ENCODE assay signal across 22 cellular contexts in the genomic region with DNA sequence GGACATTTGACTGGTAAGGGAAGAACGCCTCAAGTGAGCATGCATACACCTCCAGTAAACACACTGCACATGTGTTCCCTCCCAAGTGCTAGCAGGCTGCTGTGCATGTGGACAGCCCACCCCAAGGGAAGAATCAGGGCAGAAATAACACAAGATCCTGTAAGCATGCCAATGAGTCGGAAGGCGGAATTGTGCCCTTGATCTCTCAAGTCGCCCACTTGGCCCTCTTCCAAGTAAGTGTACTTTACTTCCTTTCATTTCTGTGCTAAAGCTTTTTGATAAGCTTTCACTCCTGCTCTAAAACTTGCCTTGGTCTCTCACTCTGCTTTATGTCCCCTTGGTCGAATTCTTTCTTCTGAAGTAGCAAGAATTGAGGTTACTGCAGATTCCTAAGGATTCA.
DNase-seq lines count a peak whose midpoint lies in the region; ATAC-seq, FAIRE-seq and TF ChIP-seq lines count a peak whose summit lies in the region.
"Had no signal": no experiment of that assay in that cellular context is flagged by ENCODE, and none has a peak within 500 bp of the region (broad histone marks: within the 10 kb centered on the region; RNA-seq: fewer than 3 reads in every experiment).

No MANE protein-coding gene starts in this region.

- H3K4me3 ChIP-seq in PC-3 (ENCODE audit: low read length) (no peak overlapping the region), small intestine (ENCODE audit: low read depth in 1 of 2, low read length in 2 of 2) (no peak overlapping the region), PC-9 (no peak overlapping the region)
- H3K4me3 ChIP-seq: lung, pancreas had no signal

- intact Hi-C loops in PC-3 (cut with micrococcal nuclease) (no loop called here), PC-9 (cut with micrococcal nuclease; ENCODE audit: unreplicated experiment) (no loop called here)

- H3K27me3 ChIP-seq in PC-3 (ENCODE audit: low read length) (no peaks in the 10 kb centered on the region), small intestine (ENCODE audit: control insufficient read depth in 2 of 2, insufficient read depth in 2 of 2, low read length in 2 of 2) (no peaks in the 10 kb centered on the region), PC-9 (ENCODE audit: insufficient read depth, low read depth) (no peaks in the 10 kb centered on the region)
- H3K27me3 ChIP-seq: pancreas, upper lobe of left lung had no signal

- ATAC-seq in PC-3 (no peak), HG02759 (IDR thresholded peaks at IDR 0.05; ENCODE audit: unreplicated experiment) (no peak), HG03039 (IDR thresholded peaks at IDR 0.05; ENCODE audit: unreplicated experiment) (no peak)
- ATAC-seq: stimulated activated naive CD8-positive, alpha-beta T cell treated with anti-CD3 and anti-CD28 coated beads, Interleukin-15, amount 100 ng/mL, for 72 hours had no signal

- H3K9me2 ChIP-seq in PC-3 (replicated peaks; ENCODE audit: low read length) (no peaks in the 10 kb centered on the region), PC-9 (ENCODE audit: insufficient read depth) (no peaks in the 10 kb centered on the region)

- H3K79me2 ChIP-seq in PC-3 (ENCODE audit: low read length), result no peaks in the 10 kb centered on the region
- H3K79me2 ChIP-seq in PC-9 (ENCODE audit: low read depth), result no peaks in the 10 kb centered on the region

- no peak for DNase-seq in HTR-8/SVneo (ENCODE audit: insufficient read length, low spot score)
- DNase-seq in PC-3, result peak; percentile 46
- peak; percentile 12 for DNase-seq in fibroblast of peridontal ligament (ENCODE audit: extremely low read depth)
- peak; percentile 81 for DNase-seq in small intestine
- DNase-seq in PC-9, result no peak
- no peak for DNase-seq in hypothalamus (lab: John Stamatoyannopoulos, UW)
- DNase-seq: activated B cell treated with CpG ODN at 0.5 μM for 24 hours; activated CD4-positive, alpha-beta memory T cell treated with anti-CD3 and anti-CD28 coated beads for 36 hours; activated naive CD4-positive, alpha-beta T cell; activated T-cell treated with anti-CD3 and anti-CD28 coated beads for 4 hours; Caco-2; immature natural killer cell; naive B cell; NCI-H2081; NCI-H524 treated with DMSO at 0.1 percent for 48 hours; stimulated activated CD4-positive, alpha-beta T cell treated with anti-CD3 and anti-CD28 coated beads, Interleukin-2, amount 100 ng/mL, for 48 hours; stimulated activated naive CD8-positive, alpha-beta T cell treated with anti-CD3 and anti-CD28 coated beads, Interleukin-15, amount 100 ng/mL, for 72 hours; upper lobe of left lung had no signal

- peaks cover 41% of the 10 kb centered on the region for H3K4me1 ChIP-seq in PC-3 (ENCODE audit: insufficient read depth, low read length)
- peaks cover 0 to 2% of the 10 kb centered on the region in 2 donors for H3K4me1 ChIP-seq in small intestine (ENCODE audit: control insufficient read depth in 2 of 2, insufficient read depth in 1 of 2, low read depth in 1 of 2, low read length in 1 of 2)
- H3K4me1 ChIP-seq in PC-9 (replicated peaks; ENCODE audit: insufficient read depth), result no peaks in the 10 kb centered on the region
- H3K4me1 ChIP-seq: Caco-2 had no signal

- no peak overlapping the region for H3K4me2 ChIP-seq in PC-3 (ENCODE audit: low read length)
- H3K4me2 ChIP-seq in PC-9, result no peak overlapping the region

- CTCF ChIA-PET in PC-3 (lab: Charles Lee) (no interaction called here), PC-9 (lab: Charles Lee) (no interaction called here)

- H3K36me3 ChIP-seq in PC-3 (ENCODE audit: low read depth, low read length) (no peaks in the 10 kb centered on the region), small intestine (ENCODE audit: control insufficient read depth in 2 of 2, insufficient read depth in 2 of 2, low read length in 2 of 2) (no peaks in the 10 kb centered on the region), PC-9 (ENCODE audit: low read depth) (no peaks in the 10 kb centered on the region)
- H3K36me3 ChIP-seq: pancreas, upper lobe of left lung had no signal

- TF ChIP-seq CTCF in PC-3 (conservative IDR thresholded peaks at IDR 0.05; ENCODE audit: low read depth, low read length), result no peak
- no peak for TF ChIP-seq CTCF in PC-9 (conservative IDR thresholded peaks at IDR 0.05)

- BruUV-seq in PC-3 (replicated peaks; lab: Mats Ljungman, UMichigan) (no TSS peak), PC-9 (replicated peaks; lab: Mats Ljungman, UMichigan) (no TSS peak)

- H3F3A ChIP-seq in PC-3 (ENCODE audit: low read length, unreplicated experiment) (no peaks in the 10 kb centered on the region), PC-9 (ENCODE audit: insufficient read depth, low read depth) (no peaks in the 10 kb centered on the region)

- H4K20me1 ChIP-seq in PC-3 (ENCODE audit: low read length) (no peaks in the 10 kb centered on the region), PC-9 (ENCODE audit: insufficient read depth) (no peaks in the 10 kb centered on the region)

- H3K27ac ChIP-seq in PC-3 (ENCODE audit: low read length) (no peak overlapping the region), small intestine (ENCODE audit: low read depth in 1 of 2, low read length in 1 of 2) (no peak overlapping the region), PC-9 (no peak overlapping the region)
- H3K27ac ChIP-seq: pancreas had no signal

- no peak overlapping the region for H3K9ac ChIP-seq in PC-3 (ENCODE audit: low read length)

- FAIRE-seq in HTR-8/SVneo (lab: Jason Lieb, UNC) (peak; percentile 90), small intestine (lab: Jason Lieb, UNC) (no peak)
- FAIRE-seq: pancreas had no signal

- no peaks in the 10 kb centered on the region for H3K9me3 ChIP-seq in PC-3 (ENCODE audit: low read length)
- H3K9me3 ChIP-seq in small intestine (ENCODE audit: control insufficient read depth, low read depth), result no peaks in the 10 kb centered on the region
- H3K9me3 ChIP-seq in PC-9 (ENCODE audit: insufficient read depth, low read depth), result no peaks in the 10 kb centered on the region
- H3K9me3 ChIP-seq: Caco-2, pancreas, upper lobe of left lung had no signal

- POLR2A ChIA-PET in PC-3 (lab: Charles Lee; ENCODE audit: unreplicated experiment) (interaction anchor here (0.6 kb wide), 1 partner anchor 245 kb away, joined by 3 read pairs; no protein-coding TSS in a partner anchor), PC-9 (lab: Charles Lee; ENCODE audit: unreplicated experiment) (no interaction called here)

- 6 to 30% (median 26%) methylated on average over 5 of the region's 5 CpGs for WGBS in small intestine, 3 donors

- no peak overlapping the region for H2AFZ ChIP-seq in PC-3 (ENCODE audit: low read length)
- no peak overlapping the region for H2AFZ ChIP-seq in PC-9

Comparison
In these comparisons a context has a peak if more than half of its experiments do, and no peak if none do; other contexts are left out.
1. DNase-seq: peak in PC-3 (single experiment), fibroblast of peridontal ligament (single experiment) and small intestine (single experiment); none in HTR-8/SVneo (single experiment), PC-9 (0 of 2) and hypothalamus (0 of 51).